ENCODE assay signal across 8 cellular contexts in genomic region chr14:95361373-95362179, GRCh38. TPM values are rescaled to one million over a fixed set of nuclear protein-coding genes. Genes with fewer than 3 reads are reported as not detected.
A peak's percentile ranks its signal among the peaks of the same experiment; 100 is the strongest.
DNase-seq lines count a peak whose midpoint lies in the region; ATAC-seq and TF ChIP-seq lines count a peak whose summit lies in the region.

No MANE protein-coding gene starts in this region.

- no peak for TF ChIP-seq POLR2A in upper lobe of left lung (IDR thresholded peaks at IDR 0.05)

- ATAC-seq in GM21717 (IDR thresholded peaks at IDR 0.05; ENCODE audit: unreplicated experiment) = peak; percentile 68
- peak; percentile 35 to 68 for ATAC-seq in upper lobe of left lung (ENCODE audit: low FRiP score in 2 of 2)
- no peak for ATAC-seq in HG02840 (IDR thresholded peaks at IDR 0.05; ENCODE audit: low FRiP score, unreplicated experiment)

- H3K27ac Mint-ChIP-seq in T-helper 2 cell treated with Interferon-gamma antibody and Interleukin-4, amounts not matched to agents 5 μg/mL and 100 μg/mL, for 36 hours = no peak overlapping the region

- H3K36me3 Mint-ChIP-seq in T-helper 2 cell treated with Interferon-gamma antibody and Interleukin-4, amounts not matched to agents 5 μg/mL and 100 μg/mL, for 36 hours (ENCODE audit: low read depth) = no peaks in the 10 kb centered on the region

- no peak overlapping the region for H3K4me3 Mint-ChIP-seq in T-helper 2 cell treated with Interferon-gamma antibody and Interleukin-4, amounts not matched to agents 5 μg/mL and 100 μg/mL, for 36 hours

- 20 to 31% methylated on average over 13 to 20 of the region's 20 CpGs for WGBS in upper lobe of left lung, 2 donors

- TF ChIP-seq EP300 in upper lobe of left lung (IDR thresholded peaks at IDR 0.05) = no peak

- no peaks in the 10 kb centered on the region for H3K9me3 Mint-ChIP-seq in T-helper 2 cell treated with Interferon-gamma antibody and Interleukin-4, amounts not matched to agents 5 μg/mL and 100 μg/mL, for 36 hours

- H3K27me3 ChIP-seq in BLaER1 (peaks cover 33% of the 10 kb centered on the region), duodenal mucosa (ENCODE audit: control insufficient read depth in 1 of 2, insufficient read depth in 2 of 2, low read length in 2 of 2) (no peaks in the 10 kb centered on the region), upper lobe of left lung (peaks cover 0 to 10% (median 0%) of the 10 kb centered on the region in 4 donors)

- no peaks in the 10 kb centered on the region for H3K36me3 ChIP-seq in BLaER1
- H3K36me3 ChIP-seq in duodenal mucosa (ENCODE audit: control insufficient read depth in 1 of 2, insufficient read depth in 2 of 2, low read length in 2 of 2) = no peaks in the 10 kb centered on the region
- no peaks in the 10 kb centered on the region for H3K36me3 ChIP-seq in upper lobe of left lung

- H4K20me1 ChIP-seq in BLaER1 = no peaks in the 10 kb centered on the region

- peak; percentile 15 for DNase-seq in T-helper 2 cell treated with Interferon-gamma antibody and Interleukin-4, amounts not matched to agents 5 μg/mL and 100 μg/mL, for 36 hours (ENCODE audit: low spot score)
- DNase-seq in midbrain (lab: John Stamatoyannopoulos, UW) (peak; percentile 17), upper lobe of left lung (peak in 1 of 2 donors; percentile 37), hippocampal formation (lab: John Stamatoyannopoulos, UW) (no peak)

- H3K4me3 ChIP-seq in BLaER1 = no peak overlapping the region
- H3K4me3 ChIP-seq in duodenal mucosa (ENCODE audit: low read depth in 1 of 2, low read length in 2 of 2) = peak overlapping the region; percentile 33 to 59
- H3K4me3 ChIP-seq in upper lobe of left lung = no peak overlapping the region

- H3K9me3 ChIP-seq in BLaER1 (no peaks in the 10 kb centered on the region), duodenal mucosa (ENCODE audit: control insufficient read depth in 1 of 2, low read length in 2 of 2) (no peaks in the 10 kb centered on the region), upper lobe of left lung (no peaks in the 10 kb centered on the region)

- H3K4me1 ChIP-seq in BLaER1 (peaks cover 59% of the 10 kb centered on the region), duodenal mucosa (ENCODE audit: control insufficient read depth in 1 of 2, insufficient read depth in 2 of 2, low read length in 2 of 2) (peaks cover 13 to 16% of the 10 kb centered on the region in 2 donors), upper lobe of left lung (peaks cover 0 to 13% (median 4%) of the 10 kb centered on the region in 4 donors)

- H3K4me1 Mint-ChIP-seq in T-helper 2 cell treated with Interferon-gamma antibody and Interleukin-4, amounts not matched to agents 5 μg/mL and 100 μg/mL, for 36 hours (ENCODE audit: low read depth) = peaks cover 2% of the 10 kb centered on the region

- H3K27ac ChIP-seq in BLaER1 (no peak overlapping the region), duodenal mucosa (ENCODE audit: low read depth, low read length) (no peak overlapping the region), upper lobe of left lung (no peak overlapping the region)

- H3K9ac ChIP-seq in BLaER1 (no peak overlapping the region), duodenal mucosa (ENCODE audit: low read depth in 1 of 2, low read length in 2 of 2) (peak overlapping the region in 1 of 2 donors; percentile 38)

- peaks cover 51% of the 10 kb centered on the region for H3K27me3 Mint-ChIP-seq in T-helper 2 cell treated with Interferon-gamma antibody and Interleukin-4, amounts not matched to agents 5 μg/mL and 100 μg/mL, for 36 hours (ENCODE audit: low read depth)

- TF ChIP-seq CTCF in upper lobe of left lung (IDR thresholded peaks at IDR 0.05) = peak; percentile 40 to 64 (median 56)

- peak overlapping the region; percentile 63 for H3K4me2 ChIP-seq in BLaER1

RNA-seq across cellular contexts. Expression of gene CLMN, which starts 41.9 kb away (rescaled TPM):
- 10 to 100 TPM in 5 of 6 donors, 1 to 10 TPM in 1; 9.7 to 35.5 (median 18.8) TPM for total RNA-seq in upper lobe of left lung

Comparison
In these comparisons a context has a peak if more than half of its experiments do, and no peak if none do; other contexts are left out.
1. H3K4me3 ChIP-seq: peak in duodenal mucosa (2 of 2); none in BLaER1 (single experiment) and upper lobe of left lung (0 of 4).
2. DNase-seq: peak in T-helper 2 cell treated with Interferon-gamma antibody and Interleukin-4, amounts not matched to agents 5 μg/mL and 100 μg/mL, for 36 hours (single experiment) and midbrain (single experiment); none in hippocampal formation (0 of 2).